ENCODE assay signal across 10 cellular contexts in the genomic region with DNA sequence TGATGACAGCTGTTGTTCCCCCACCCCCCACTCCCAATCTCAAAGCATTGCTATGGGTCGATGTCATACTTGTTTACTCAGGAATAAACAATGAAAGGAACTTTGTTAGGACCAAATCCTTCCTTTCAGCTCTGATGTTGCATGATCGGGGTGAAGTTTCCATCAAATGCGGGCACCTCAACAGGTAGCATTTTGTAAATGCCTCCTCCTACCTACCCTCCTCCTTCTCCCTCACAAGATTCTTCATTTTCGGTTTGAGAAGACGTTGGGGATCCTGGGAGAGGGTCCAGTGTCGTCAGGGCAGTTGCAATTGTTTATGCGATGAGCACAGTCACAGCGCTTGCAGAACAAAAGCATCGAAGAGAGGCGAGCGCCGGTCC. TPM values are rescaled to one million over a fixed set of nuclear protein-coding genes. Genes with fewer than 3 reads are reported as not detected.
DNase-seq lines count a peak whose midpoint lies in the region; ATAC-seq and TF ChIP-seq lines count a peak whose summit lies in the region.
"Had no signal": no experiment of that assay in that cellular context is flagged by ENCODE, and none has a peak within 500 bp of the region (broad histone marks: within the 10 kb centered on the region; RNA-seq: fewer than 3 reads in every experiment).

No MANE protein-coding gene starts in this region.

- H3K4me1 Mint-ChIP-seq in activated CD4-positive, alpha-beta T cell treated with anti-CD3 and anti-CD28 coated beads, Interleukin-2, amount 10 ng/mL, durations not matched to agents 7 days and 5 days = peaks cover 8% of the 10 kb centered on the region
- H3K4me1 Mint-ChIP-seq in activated T-helper 17 cell treated with anti-CD3 and anti-CD28 coated beads, Interleukin-2, amount 50 U/mL, for 72 hours = no peaks in the 10 kb centered on the region

- H3K27ac ChIP-seq in liver (ENCODE audit: low read depth in 1 of 2, low read length in 2 of 2) (no peak overlapping the region), stomach (no peak overlapping the region)

- TF ChIP-seq POLR2A in stomach (IDR thresholded peaks at IDR 0.05) = no peak

- no peak for ATAC-seq in activated T-helper 17 cell treated with anti-CD3 and anti-CD28 coated beads, Interleukin-2, amount 50 U/mL, for 72 hours (replicated peaks)

- no peak overlapping the region for H3K9ac ChIP-seq in liver (ENCODE audit: low read depth in 1 of 2, low read length in 2 of 2)

- H3K36me3 ChIP-seq in liver (ENCODE audit: control insufficient read depth in 4 of 4, insufficient read depth in 3 of 4, low read depth in 1 of 4, low read length in 3 of 4) (no peaks in the 10 kb centered on the region), stomach (no peaks in the 10 kb centered on the region)

- H3K27ac Mint-ChIP-seq in activated CD4-positive, alpha-beta T cell treated with anti-CD3 and anti-CD28 coated beads, Interleukin-2, amount 10 ng/mL, durations not matched to agents 7 days and 5 days = no peak overlapping the region
- H3K27ac Mint-ChIP-seq in activated T-helper 17 cell treated with anti-CD3 and anti-CD28 coated beads, Interleukin-2, amount 50 U/mL, for 72 hours = no peak overlapping the region

- TF ChIP-seq CTCF in liver (IDR thresholded peaks at IDR 0.05; ENCODE audit: low read depth, low read length, missing input control) (no peak), stomach (IDR thresholded peaks at IDR 0.05) (no peak)

- H3K4me3 ChIP-seq in liver (ENCODE audit: low read depth in 1 of 3, low read length in 3 of 3) = peak overlapping the region in 2 of 3 donors; percentile 13 to 65
- peak overlapping the region; percentile 64 to 82 (median 71) for H3K4me3 ChIP-seq in stomach

- TF ChIP-seq EP300 in stomach (IDR thresholded peaks at IDR 0.05) = no peak

- no peak for DNase-seq in activated CD4-positive, alpha-beta T cell treated with anti-CD3 and anti-CD28 coated beads, Interleukin-2, amount 10 ng/mL, durations not matched to agents 7 days and 5 days
- no peak for DNase-seq in activated CD4-positive, alpha-beta T cell treated with anti-CD3 and anti-CD28 coated beads for 48 hours
- DNase-seq in stomach (no peak), HK-2 (ENCODE audit: unreplicated experiment) (no peak), NCI-H446 treated with DMSO at 0.1 percent for 48 hours (lab: John Stamatoyannopoulos, UW) (no peak), dermis blood vessel endothelial cell (no peak)
- DNase-seq: MV-4-11, SIG-M5 had no signal

- CTCF ChIA-PET in activated CD4-positive, alpha-beta T cell treated with anti-CD3 and anti-CD28 coated beads, Interleukin-2, amount 10 ng/mL, durations not matched to agents 7 days and 5 days (lab: Charles Lee) = no interaction called here

- 7% methylated on average over 12 of the region's 12 CpGs for WGBS in liver
- WGBS in stomach, 5 donors = 4 to 12% (median 9%) methylated on average over 12 of the region's 12 CpGs

- peaks cover 57% of the 10 kb centered on the region for H3K27me3 Mint-ChIP-seq in activated CD4-positive, alpha-beta T cell treated with anti-CD3 and anti-CD28 coated beads, Interleukin-2, amount 10 ng/mL, durations not matched to agents 7 days and 5 days
- peaks cover 37% of the 10 kb centered on the region for H3K27me3 Mint-ChIP-seq in activated T-helper 17 cell treated with anti-CD3 and anti-CD28 coated beads, Interleukin-2, amount 50 U/mL, for 72 hours

- POLR2A ChIA-PET in activated CD4-positive, alpha-beta T cell treated with anti-CD3 and anti-CD28 coated beads, Interleukin-2, amount 10 ng/mL, durations not matched to agents 7 days and 5 days (lab: Charles Lee) = no interaction called here

- H3K27me3 ChIP-seq in liver (ENCODE audit: control insufficient read depth in 4 of 4, insufficient read depth in 4 of 4, low read length in 3 of 4) (peaks cover 0 to 6% (median 4%) of the 10 kb centered on the region in 4 donors), stomach (peaks cover 0 to 68% (median 27%) of the 10 kb centered on the region in 3 donors)

- H3K4me1 ChIP-seq in liver (ENCODE audit: control insufficient read depth in 4 of 4, insufficient read depth in 4 of 4, low read length in 3 of 4) (peaks cover 5 to 22% (median 10%) of the 10 kb centered on the region in 4 donors), stomach (peaks cover 20 to 56% (median 31%) of the 10 kb centered on the region in 4 donors)

- peak overlapping the region; percentile 68 for H3K4me3 Mint-ChIP-seq in activated CD4-positive, alpha-beta T cell treated with anti-CD3 and anti-CD28 coated beads, Interleukin-2, amount 10 ng/mL, durations not matched to agents 7 days and 5 days
- peak overlapping the region; percentile 74 for H3K4me3 Mint-ChIP-seq in activated T-helper 17 cell treated with anti-CD3 and anti-CD28 coated beads, Interleukin-2, amount 50 U/mL, for 72 hours

- intact Hi-C loops in stomach (cut with DNase I; ENCODE audit: low total_unique reads) = no loop called here

- no peaks in the 10 kb centered on the region for H3K9me3 ChIP-seq in liver (ENCODE audit: control insufficient read depth in 4 of 4, low read length in 3 of 4)
- no peaks in the 10 kb centered on the region for H3K9me3 ChIP-seq in stomach

- no peaks in the 10 kb centered on the region for H3K9me3 Mint-ChIP-seq in activated CD4-positive, alpha-beta T cell treated with anti-CD3 and anti-CD28 coated beads, Interleukin-2, amount 10 ng/mL, durations not matched to agents 7 days and 5 days
- no peaks in the 10 kb centered on the region for H3K9me3 Mint-ChIP-seq in activated T-helper 17 cell treated with anti-CD3 and anti-CD28 coated beads, Interleukin-2, amount 50 U/mL, for 72 hours

- H3K36me3 Mint-ChIP-seq in activated CD4-positive, alpha-beta T cell treated with anti-CD3 and anti-CD28 coated beads, Interleukin-2, amount 10 ng/mL, durations not matched to agents 7 days and 5 days (ENCODE audit: low read depth) = no peaks in the 10 kb centered on the region
- H3K36me3 Mint-ChIP-seq in activated T-helper 17 cell treated with anti-CD3 and anti-CD28 coated beads, Interleukin-2, amount 50 U/mL, for 72 hours (ENCODE audit: low read depth) = no peaks in the 10 kb centered on the region

- TF ChIP-seq RAD21 in liver (IDR thresholded peaks at IDR 0.05) = no peak

TF ChIP-seq in liver, 16 proteins besides CTCF, POLR2A, EP300 and RAD21:
- no peak for TF ChIP-seq EGR1 (IDR thresholded peaks at IDR 0.05; ENCODE audit: low read depth in 2 of 2)
- no peak for TF ChIP-seq NR2F2 (IDR thresholded peaks at IDR 0.05)
- TF ChIP-seq, protein P1, sequence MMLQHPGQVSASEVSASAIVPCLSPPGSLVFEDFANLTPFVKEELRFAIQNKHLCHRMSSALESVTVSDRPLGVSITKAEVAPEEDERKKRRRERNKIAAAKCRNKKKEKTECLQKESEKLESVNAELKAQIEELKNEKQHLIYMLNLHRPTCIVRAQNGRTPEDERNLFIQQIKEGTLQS (IDR thresholded peaks at IDR 0.05) = no peak
- no peak for TF ChIP-seq YY1 (IDR thresholded peaks at IDR 0.05)
- TF ChIP-seq SP1 (IDR thresholded peaks at IDR 0.05) = no peak
- no peak for TF ChIP-seq HNF4G (IDR thresholded peaks at IDR 0.05)
- TF ChIP-seq, protein P2, sequence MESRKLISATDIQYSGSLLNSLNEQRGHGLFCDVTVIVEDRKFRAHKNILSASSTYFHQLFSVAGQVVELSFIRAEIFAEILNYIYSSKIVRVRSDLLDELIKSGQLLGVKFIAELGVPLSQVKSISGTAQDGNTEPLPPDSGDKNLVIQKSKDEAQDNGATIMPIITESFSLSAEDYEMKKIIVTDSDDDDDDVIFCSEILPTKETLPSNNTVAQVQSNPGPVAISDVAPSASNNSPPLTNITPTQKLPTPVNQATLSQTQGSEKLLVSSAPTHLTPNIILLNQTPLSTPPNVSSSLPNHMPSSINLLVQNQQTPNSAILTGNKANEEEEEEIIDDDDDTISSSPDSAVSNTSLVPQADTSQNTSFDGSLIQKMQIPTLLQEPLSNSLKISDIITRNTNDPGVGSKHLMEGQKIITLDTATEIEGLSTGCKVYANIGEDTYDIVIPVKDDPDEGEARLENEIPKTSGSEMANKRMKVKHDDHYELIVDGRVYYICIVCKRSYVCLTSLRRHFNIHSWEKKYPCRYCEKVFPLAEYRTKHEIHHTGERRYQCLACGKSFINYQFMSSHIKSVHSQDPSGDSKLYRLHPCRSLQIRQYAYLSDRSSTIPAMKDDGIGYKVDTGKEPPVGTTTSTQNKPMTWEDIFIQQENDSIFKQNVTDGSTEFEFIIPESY (IDR thresholded peaks at IDR 0.05) = no peak
- no peak for TF ChIP-seq TAF1 (conservative IDR thresholded peaks at IDR 0.05)
- no peak for TF ChIP-seq FOXA1 (IDR thresholded peaks at IDR 0.05)
- TF ChIP-seq FOXA2 (IDR thresholded peaks at IDR 0.05) = no peak
- TF ChIP-seq, protein P3, sequence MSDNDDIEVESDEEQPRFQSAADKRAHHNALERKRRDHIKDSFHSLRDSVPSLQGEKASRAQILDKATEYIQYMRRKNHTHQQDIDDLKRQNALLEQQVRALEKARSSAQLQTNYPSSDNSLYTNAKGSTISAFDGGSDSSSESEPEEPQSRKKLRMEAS (IDR thresholded peaks at IDR 0.05) = no peak
TF ChIP-seq in liver: peak in this region for 0.

RNA-seq across cellular contexts. Expression of a gene that starts 0.8 kb away (rescaled TPM):
- total RNA-seq in activated CD4-positive, alpha-beta T cell treated with anti-CD3 and anti-CD28 coated beads, Interleukin-2, amount 10 ng/mL, durations not matched to agents 7 days and 5 days = under 1 TPM; 0.15 to 0.17 TPM
- total RNA-seq in activated T-helper 17 cell treated with anti-CD3 and anti-CD28 coated beads, Interleukin-2, amount 50 U/mL, for 72 hours = under 1 TPM; 0.61 to 0.85 TPM
- total RNA-seq in liver = under 1 TPM; 0.42 to 0.92 TPM
- polyA plus RNA-seq in liver = under 1 TPM; 0.11 to 0.17 TPM
- 1 to 10 TPM in 3 of 5 donors, not detected in 2; 1.8 to 4.1 (median 2.6) TPM for total RNA-seq in stomach
- under 1 TPM; 0.13 to 0.68 (median 0.31) TPM for polyA plus RNA-seq in stomach
- under 0.01 and 0.05 TPM in 2 replicates for total RNA-seq in dermis blood vessel endothelial cell
